Comparison of ENCODE assay signal across 19 cellular contexts in genomic region chr3:19688767-19689166, GRCh38.
DNase-seq lines count a peak whose midpoint lies in the region; ATAC-seq and TF ChIP-seq lines count a peak whose summit lies in the region.
"Had no signal": no experiment of that assay in that cellular context is flagged by ENCODE, and none has a peak within 500 bp of the region (broad histone marks: within the 10 kb centered on the region; RNA-seq: fewer than 3 reads in every experiment).

No MANE protein-coding gene starts in this region.

- intact Hi-C loops in activated CD4-positive, alpha-beta T cell treated with anti-CD3 and anti-CD28 coated beads for 36 hours (cut with DNase I, micrococcal nuclease) = no loop called here

- in situ Hi-C loops in KBM-7 (cut with MboI; ENCODE audit: low pct_unique_long_range_greater_than_20kb, low sequenced_read_pairs) (no loop called here), G401 (cut with HindIII; ENCODE audit: low sequenced_read_pairs) (no loop called here)

- CTCF ChIA-PET in activated CD4-positive, alpha-beta T cell treated with anti-CD3 and anti-CD28 coated beads for 36 hours (lab: Charles Lee) = no interaction called here

- H3K4me1 Mint-ChIP-seq in activated CD4-positive, alpha-beta T cell treated with anti-CD3 and anti-CD28 coated beads for 36 hours = no peaks in the 10 kb centered on the region

- H3K36me3 Mint-ChIP-seq in activated CD4-positive, alpha-beta T cell treated with anti-CD3 and anti-CD28 coated beads for 36 hours (ENCODE audit: low read depth) = no peaks in the 10 kb centered on the region

- ATAC-seq in GM19438 (IDR thresholded peaks at IDR 0.05; ENCODE audit: low read depth, unreplicated experiment) (peak; percentile 74), omental fat pad (ENCODE audit: low FRiP score) (no peak)
- ATAC-seq in activated CD4-positive, alpha-beta T cell treated with anti-CD3 and anti-CD28 coated beads for 36 hours = no peak
- ATAC-seq: esophagus mucosa, heart right ventricle had no signal

- no peak overlapping the region for H3K27ac Mint-ChIP-seq in activated CD4-positive, alpha-beta T cell treated with anti-CD3 and anti-CD28 coated beads for 36 hours
- H3K27ac Mint-ChIP-seq: activated T-helper 1 cell treated with anti-CD3 and anti-CD28 coated beads, Interleukin-12 subunit alpha, Interleukin-12 subunit beta, Interleukin-2, Interleukin-4 antibody, amounts not matched to agents 30 ng/mL and 10 ng/mL and 1 ng/mL, durations not matched to agents 14 hours and 24 hours and 36 hours had no signal

- no peak overlapping the region for H3K4me3 ChIP-seq in epithelial cell of proximal tubule (ENCODE audit: low read depth, low read length)
- H3K4me3 ChIP-seq: colonic mucosa, heart right ventricle, prostate gland had no signal

- peaks cover 27% of the 10 kb centered on the region for H3K9me3 Mint-ChIP-seq in activated CD4-positive, alpha-beta T cell treated with anti-CD3 and anti-CD28 coated beads for 36 hours (ENCODE audit: low read depth)

- H3K4me3 Mint-ChIP-seq in activated CD4-positive, alpha-beta T cell treated with anti-CD3 and anti-CD28 coated beads for 36 hours = no peak overlapping the region
- H3K4me3 Mint-ChIP-seq: activated T-helper 1 cell treated with anti-CD3 and anti-CD28 coated beads, Interleukin-12 subunit alpha, Interleukin-12 subunit beta, Interleukin-2, Interleukin-4 antibody, amounts not matched to agents 30 ng/mL and 10 ng/mL and 1 ng/mL, durations not matched to agents 14 hours and 24 hours and 36 hours had no signal

- peak; percentile 32 for DNase-seq in ELF-1 (ENCODE audit: low read depth, low spot score)
- peak; percentile 15 for DNase-seq in KBM-7
- no peak for DNase-seq in epithelial cell of proximal tubule (ENCODE audit: low read depth)
- no peak for DNase-seq in NCI-H2196 treated with DMSO at 0.1 percent for 48 hours (lab: John Stamatoyannopoulos, UW; ENCODE audit: unreplicated experiment)
- DNase-seq in omental fat pad (ENCODE audit: low spot score) = no peak
- DNase-seq in activated CD4-positive, alpha-beta T cell treated with anti-CD3 and anti-CD28 coated beads for 36 hours = no peak
- DNase-seq in G401 (ENCODE audit: low spot score) = no peak
- DNase-seq: activated CD4-positive, alpha-beta T cell treated with anti-CD3 and anti-CD28 coated beads, Interleukin-2, amount 50 U/mL, for 48 hours; anterior cingulate cortex; colonic mucosa; DMS79; heart right ventricle; NCI-H1436 treated with DMSO at 0.1 percent for 48 hours; NCI-H510A treated with DMSO at 0.1 percent for 48 hours; T-helper 9 cell had no signal

- H3K27me3 Mint-ChIP-seq in activated CD4-positive, alpha-beta T cell treated with anti-CD3 and anti-CD28 coated beads for 36 hours = peaks cover 3% of the 10 kb centered on the region

- POLR2A ChIA-PET in activated CD4-positive, alpha-beta T cell treated with anti-CD3 and anti-CD28 coated beads for 36 hours (lab: Charles Lee) = no interaction called here

- peak; percentile 18 for TF ChIP-seq CTCF in epithelial cell of proximal tubule (conservative IDR thresholded peaks at IDR 0.05; ENCODE audit: low read depth, low read length)
- TF ChIP-seq CTCF in omental fat pad (IDR thresholded peaks at IDR 0.05) = no peak

Comparison
In these comparisons a context has a peak if more than half of its experiments do, and no peak if none do; other contexts are left out.
1. DNase-seq: peak in ELF-1 (single experiment) and KBM-7 (single experiment); none in epithelial cell of proximal tubule (single experiment), NCI-H2196 treated with DMSO at 0.1 percent for 48 hours (single experiment), omental fat pad (single experiment), activated CD4-positive, alpha-beta T cell treated with anti-CD3 and anti-CD28 coated beads for 36 hours (single experiment) and G401 (single experiment).